In the genomic region with DNA sequence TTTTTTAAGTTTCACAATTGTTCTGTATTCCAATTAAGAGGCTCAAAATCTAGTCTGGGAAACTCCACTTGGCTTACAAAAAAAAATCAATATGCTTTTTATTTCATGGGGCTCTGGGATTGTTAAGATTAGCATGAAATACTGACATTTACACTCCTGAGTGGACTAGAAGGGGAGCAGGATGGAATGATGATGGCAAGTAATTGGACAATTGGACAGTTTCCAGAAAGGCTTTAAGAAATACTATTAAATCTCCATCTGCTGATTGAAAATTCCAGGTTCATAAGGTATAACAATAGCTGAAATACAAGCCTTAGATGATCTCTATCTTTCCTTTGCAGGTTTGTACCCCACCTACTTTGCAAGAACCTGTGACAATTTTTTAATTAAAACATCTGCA, we compare ENCODE assay signal across 14 cellular contexts.
DNase-seq lines count a peak whose midpoint lies in the region.
"Had no signal": no experiment of that assay in that cellular context is flagged by ENCODE, and none has a peak within 500 bp of the region (broad histone marks: within the 10 kb centered on the region; RNA-seq: fewer than 3 reads in every experiment).

No MANE protein-coding gene starts in this region.

- DNase-seq in NCI-H2107 treated with DMSO at 0.1 percent for 48 hours (lab: John Stamatoyannopoulos, UW; ENCODE audit: unreplicated experiment) (peak; percentile 16), NCI-H2107 (lab: John Stamatoyannopoulos, UW) (no peak), NCI-H1092 treated with DMSO at 0.1 percent for 48 hours (lab: John Stamatoyannopoulos, UW) (peak; percentile 83), NCI-H446 treated with DMSO at 0.1 percent for 48 hours (lab: John Stamatoyannopoulos, UW) (peak; percentile 13), SK-N-DZ (ENCODE audit: low spot score) (peak; percentile 49)
- DNase-seq in effector CD8-positive, alpha-beta T cell (lab: John Stamatoyannopoulos, UW), result no peak
- DNase-seq in stimulated activated CD4-positive, alpha-beta T cell treated with anti-CD3 and anti-CD28 coated beads, Interleukin-4, amount 100 ng/mL, for 24 hours, result no peak
- no peak for DNase-seq in activated CD4-positive, alpha-beta memory T cell treated with anti-CD3 and anti-CD28 coated beads for 36 hours
- DNase-seq: GDM1; GOT3; NCI-H1436; NCI-H510A; NK-92 treated with Interleukin-12 subunit alpha and Interleukin-12 subunit beta, amount 100 ng/mL, for 24 hours had no signal

- intact Hi-C loops in activated CD4-positive, alpha-beta memory T cell treated with anti-CD3 and anti-CD28 coated beads for 36 hours (cut with micrococcal nuclease), result no loop called here

- no peaks in the 10 kb centered on the region for H3K27me3 Mint-ChIP-seq in activated CD4-positive, alpha-beta memory T cell treated with anti-CD3 and anti-CD28 coated beads for 36 hours

- H3K27ac Mint-ChIP-seq in activated CD4-positive, alpha-beta memory T cell treated with anti-CD3 and anti-CD28 coated beads for 36 hours, result no peak overlapping the region
- H3K27ac Mint-ChIP-seq: T-helper 2 cell treated with Interferon-gamma antibody and Interleukin-4, amounts not matched to agents 5 μg/mL and 100 μg/mL, for 36 hours had no signal

- POLR2A ChIA-PET in activated CD4-positive, alpha-beta memory T cell treated with anti-CD3 and anti-CD28 coated beads for 36 hours (lab: Charles Lee), result no interaction called here

- no peaks in the 10 kb centered on the region for H3K4me1 Mint-ChIP-seq in activated CD4-positive, alpha-beta memory T cell treated with anti-CD3 and anti-CD28 coated beads for 36 hours (ENCODE audit: low read depth)

- no peaks in the 10 kb centered on the region for H3K36me3 Mint-ChIP-seq in activated CD4-positive, alpha-beta memory T cell treated with anti-CD3 and anti-CD28 coated beads for 36 hours

- no peak overlapping the region for H3K4me3 Mint-ChIP-seq in activated CD4-positive, alpha-beta memory T cell treated with anti-CD3 and anti-CD28 coated beads for 36 hours
- H3K4me3 Mint-ChIP-seq: T-helper 2 cell treated with Interferon-gamma antibody and Interleukin-4, amounts not matched to agents 5 μg/mL and 100 μg/mL, for 36 hours had no signal

- CTCF ChIA-PET in activated CD4-positive, alpha-beta memory T cell treated with anti-CD3 and anti-CD28 coated beads for 36 hours (lab: Charles Lee), result interaction anchor here (0.7 kb wide), 1 partner anchor 103 kb away, joined by 3 read pairs; no protein-coding TSS in a partner anchor

- no peaks in the 10 kb centered on the region for H3K9me3 Mint-ChIP-seq in activated CD4-positive, alpha-beta memory T cell treated with anti-CD3 and anti-CD28 coated beads for 36 hours
- H3K9me3 Mint-ChIP-seq: T-helper 2 cell treated with Interferon-gamma antibody and Interleukin-4, amounts not matched to agents 5 μg/mL and 100 μg/mL, for 36 hours had no signal

Comparison
In these comparisons a context has a peak if more than half of its experiments do, and no peak if none do; other contexts are left out.
1. DNase-seq: peak in NCI-H2107 treated with DMSO at 0.1 percent for 48 hours (single experiment), NCI-H1092 treated with DMSO at 0.1 percent for 48 hours (single experiment), NCI-H446 treated with DMSO at 0.1 percent for 48 hours (single experiment) and SK-N-DZ (single experiment); none in NCI-H2107 (single experiment), effector CD8-positive, alpha-beta T cell (single experiment), stimulated activated CD4-positive, alpha-beta T cell treated with anti-CD3 and anti-CD28 coated beads, Interleukin-4, amount 100 ng/mL, for 24 hours (single experiment) and activated CD4-positive, alpha-beta memory T cell treated with anti-CD3 and anti-CD28 coated beads for 36 hours (single experiment).